ENCODE assay signal across 10 cellular contexts in genomic region chr7:30159153-30159552, GRCh38. TPM values are rescaled to one million over a fixed set of nuclear protein-coding genes. Genes with fewer than 3 reads are reported as not detected.
DNase-seq lines count a peak whose midpoint lies in the region; ATAC-seq, FAIRE-seq and TF ChIP-seq lines count a peak whose summit lies in the region.
"Had no signal": no experiment of that assay in that cellular context is flagged by ENCODE, and none has a peak within 500 bp of the region (broad histone marks: within the 10 kb centered on the region; RNA-seq: fewer than 3 reads in every experiment).

No MANE protein-coding gene starts in this region.

- CTCF ChIA-PET in naive thymus-derived CD4-positive, alpha-beta T cell (lab: Charles Lee), result interaction anchor here (1.1 kb wide), 1 partner anchor 10 kb away, joined by 3 read pairs; no protein-coding TSS in a partner anchor
- CTCF ChIA-PET in activated CD8-positive, alpha-beta T cell treated with anti-CD3 and anti-CD28 coated beads for 36 hours (lab: Charles Lee), result interaction anchor here (1.1 to 1.4 kb wide), 3 partner anchors 12 to 405 kb away, joined by 3 read pairs; no protein-coding TSS in a partner anchor

- no peaks in the 10 kb centered on the region for H3K36me3 Mint-ChIP-seq in natural killer cell
- no peaks in the 10 kb centered on the region for H3K36me3 Mint-ChIP-seq in naive thymus-derived CD4-positive, alpha-beta T cell
- no peaks in the 10 kb centered on the region for H3K36me3 Mint-ChIP-seq in activated CD8-positive, alpha-beta T cell treated with anti-CD3 and anti-CD28 coated beads for 36 hours (ENCODE audit: low read depth)

- H3K4me1 ChIP-seq in DOHH2 (ENCODE audit: control insufficient read depth, low read length) (peaks cover 44% of the 10 kb centered on the region), OCI-LY3 (ENCODE audit: low read length) (peaks cover 54% of the 10 kb centered on the region)
- peaks cover 7 to 42% of the 10 kb centered on the region in 2 donors for H3K4me1 ChIP-seq in naive thymus-derived CD4-positive, alpha-beta T cell (ENCODE audit: control insufficient read depth in 2 of 2, insufficient read depth in 2 of 2, low read length in 2 of 2)

- H3K27ac ChIP-seq in DOHH2 (ENCODE audit: low read depth, low read length) (no peak overlapping the region), OCI-LY3 (ENCODE audit: low read length) (no peak overlapping the region)
- no peak overlapping the region for H3K27ac ChIP-seq in naive thymus-derived CD4-positive, alpha-beta T cell (ENCODE audit: low read depth, low read length)
- H3K27ac ChIP-seq: C4-2B had no signal

- no peaks in the 10 kb centered on the region for H3K9me3 Mint-ChIP-seq in natural killer cell
- H3K9me3 Mint-ChIP-seq in naive thymus-derived CD4-positive, alpha-beta T cell, result no peaks in the 10 kb centered on the region
- H3K9me3 Mint-ChIP-seq in activated CD8-positive, alpha-beta T cell treated with anti-CD3 and anti-CD28 coated beads for 36 hours, result no peaks in the 10 kb centered on the region
- H3K9me3 Mint-ChIP-seq: activated CD4-positive, alpha-beta T cell treated with anti-CD3 and anti-CD28 coated beads, Interleukin-2, amount 10 ng/mL, durations not matched to agents 24 days and 14 days had no signal

- H3K36me3 ChIP-seq in DOHH2 (ENCODE audit: control insufficient read depth, low read length), result no peaks in the 10 kb centered on the region
- H3K36me3 ChIP-seq in OCI-LY3 (replicated peaks; ENCODE audit: low read depth, low read length), result no peaks in the 10 kb centered on the region
- H3K36me3 ChIP-seq in naive thymus-derived CD4-positive, alpha-beta T cell (ENCODE audit: control insufficient read depth in 2 of 3, insufficient read depth in 3 of 3, low read length in 3 of 3), result no peaks in the 10 kb centered on the region

- H3K27ac Mint-ChIP-seq in natural killer cell, result peak overlapping the region in 1 of 2 donors; percentile 40
- peak overlapping the region in 3 of 9 donors; percentile 18 to 71 (median 39) for H3K27ac Mint-ChIP-seq in naive thymus-derived CD4-positive, alpha-beta T cell
- no peak overlapping the region for H3K27ac Mint-ChIP-seq in activated CD8-positive, alpha-beta T cell treated with anti-CD3 and anti-CD28 coated beads for 36 hours
- H3K27ac Mint-ChIP-seq: activated CD4-positive, alpha-beta T cell treated with anti-CD3 and anti-CD28 coated beads, Interleukin-2, amount 10 ng/mL, durations not matched to agents 24 days and 14 days had no signal

- FAIRE-seq in RCC 7860 (lab: Jason Lieb, UNC), result no peak

- H3K9me3 ChIP-seq in DOHH2 (ENCODE audit: control insufficient read depth, insufficient read depth, low read length), result no peaks in the 10 kb centered on the region
- no peaks in the 10 kb centered on the region for H3K9me3 ChIP-seq in OCI-LY3 (ENCODE audit: insufficient read depth, low read length)
- H3K9me3 ChIP-seq in naive thymus-derived CD4-positive, alpha-beta T cell (ENCODE audit: control insufficient read depth in 2 of 3, low read length in 3 of 3), result no peaks in the 10 kb centered on the region

- H3K4me3 ChIP-seq in DOHH2 (ENCODE audit: low read length) (peak overlapping the region; percentile 13; the same call in 1 of the 2 replicates), OCI-LY3 (ENCODE audit: low read length) (peak overlapping the region; percentile 48)
- no peak overlapping the region for H3K4me3 ChIP-seq in naive thymus-derived CD4-positive, alpha-beta T cell (ENCODE audit: low read length)

- no peaks in the 10 kb centered on the region for H4K20me1 ChIP-seq in DOHH2 (ENCODE audit: control insufficient read depth, insufficient read depth, low read depth, low read length)
- H4K20me1 ChIP-seq in OCI-LY3 (ENCODE audit: insufficient read depth, low read length), result no peaks in the 10 kb centered on the region

- no peak overlapping the region for H2AFZ ChIP-seq in OCI-LY3 (ENCODE audit: low read depth, low read length)

- H3F3A ChIP-seq in DOHH2 (ENCODE audit: control insufficient read depth, insufficient read depth), result no peaks in the 10 kb centered on the region

- POLR2A ChIA-PET in naive thymus-derived CD4-positive, alpha-beta T cell (lab: Charles Lee), result interaction anchor here (1.2 kb wide), 1 partner anchor 9 kb away, joined by 4 read pairs; no protein-coding TSS in a partner anchor
- POLR2A ChIA-PET in activated CD8-positive, alpha-beta T cell treated with anti-CD3 and anti-CD28 coated beads for 36 hours (lab: Charles Lee), result no interaction called here

- no peak for DNase-seq in natural killer cell
- no peak for DNase-seq in naive thymus-derived CD4-positive, alpha-beta T cell
- no peak for DNase-seq in RCC 7860 (ENCODE audit: low spot score)
- DNase-seq in activated CD8-positive, alpha-beta T cell treated with anti-CD3 and anti-CD28 coated beads for 36 hours, result no peak

- H3K4me3 Mint-ChIP-seq in natural killer cell, result peak overlapping the region; percentile 22
- H3K4me3 Mint-ChIP-seq in naive thymus-derived CD4-positive, alpha-beta T cell, result peak overlapping the region in 3 of 10 donors; percentile 5 to 56 (median 16)
- H3K4me3 Mint-ChIP-seq in activated CD8-positive, alpha-beta T cell treated with anti-CD3 and anti-CD28 coated beads for 36 hours, result no peak overlapping the region
- H3K4me3 Mint-ChIP-seq: activated CD4-positive, alpha-beta T cell treated with anti-CD3 and anti-CD28 coated beads, Interleukin-2, amount 10 ng/mL, durations not matched to agents 24 days and 14 days had no signal

- peak overlapping the region; percentile 37 for H3K4me2 ChIP-seq in DOHH2 (ENCODE audit: low read length)
- peak overlapping the region; percentile 60 for H3K4me2 ChIP-seq in OCI-LY3 (ENCODE audit: low read length)

- no peaks in the 10 kb centered on the region for H3K9me2 ChIP-seq in DOHH2 (replicated peaks; ENCODE audit: control insufficient read depth, low read length)

- peak; percentile 31 for ATAC-seq in HG03354 (IDR thresholded peaks at IDR 0.05; ENCODE audit: poor library complexity, severe bottlenecking, unreplicated experiment)
- ATAC-seq in natural killer cell, result no peak
- ATAC-seq in naive thymus-derived CD4-positive, alpha-beta T cell, result no peak
- no peak for ATAC-seq in GM21786 (IDR thresholded peaks at IDR 0.05; ENCODE audit: unreplicated experiment)
- no peak for ATAC-seq in activated CD8-positive, alpha-beta T cell treated with anti-CD3 and anti-CD28 coated beads for 36 hours

- H3K27me3 ChIP-seq in DOHH2 (ENCODE audit: control insufficient read depth, low read length) (no peaks in the 10 kb centered on the region), OCI-LY3 (ENCODE audit: low read depth, low read length) (no peaks in the 10 kb centered on the region)
- no peaks in the 10 kb centered on the region for H3K27me3 ChIP-seq in naive thymus-derived CD4-positive, alpha-beta T cell (ENCODE audit: control insufficient read depth in 2 of 2, insufficient read depth in 2 of 2, low read length in 2 of 2)

- no peaks in the 10 kb centered on the region for H3K27me3 Mint-ChIP-seq in natural killer cell (ENCODE audit: low read depth in 2 of 2)
- no peaks in the 10 kb centered on the region for H3K27me3 Mint-ChIP-seq in naive thymus-derived CD4-positive, alpha-beta T cell
- H3K27me3 Mint-ChIP-seq in activated CD8-positive, alpha-beta T cell treated with anti-CD3 and anti-CD28 coated beads for 36 hours, result no peaks in the 10 kb centered on the region
- H3K27me3 Mint-ChIP-seq: activated CD4-positive, alpha-beta T cell treated with anti-CD3 and anti-CD28 coated beads, Interleukin-2, amount 10 ng/mL, durations not matched to agents 24 days and 14 days had no signal

- TF ChIP-seq CTCF in DOHH2 (IDR thresholded peaks at IDR 0.05; ENCODE audit: low read depth, low read length, poor library complexity, severe bottlenecking), result no peak
- no peak for TF ChIP-seq CTCF in OCI-LY3 (IDR thresholded peaks at IDR 0.05; ENCODE audit: low read depth, low read length)
- TF ChIP-seq CTCF in natural killer cell (IDR thresholded peaks at IDR 0.05), result no peak
- TF ChIP-seq CTCF in activated CD8-positive, alpha-beta T cell treated with anti-CD3 and anti-CD28 coated beads for 36 hours (IDR thresholded peaks at IDR 0.05), result no peak

- no peaks in the 10 kb centered on the region for H3K79me2 ChIP-seq in DOHH2 (ENCODE audit: control insufficient read depth, low read length)
- no peaks in the 10 kb centered on the region for H3K79me2 ChIP-seq in OCI-LY3 (ENCODE audit: low read length)

- intact Hi-C loops in natural killer cell (cut with micrococcal nuclease), result no loop called here
- intact Hi-C loops in naive thymus-derived CD4-positive, alpha-beta T cell (cut with micrococcal nuclease), result loop anchor here (2.0 to 5.0 kb wide), 2 partner anchors 24 to 578 kb away; partner anchors contain the start of gene MTURN (in 1 of the 2)
- intact Hi-C loops in activated CD8-positive, alpha-beta T cell treated with anti-CD3 and anti-CD28 coated beads for 36 hours (cut with micrococcal nuclease), result no loop called here

- H3K4me1 Mint-ChIP-seq in natural killer cell, result peaks cover 38 to 53% of the 10 kb centered on the region in 2 donors
- H3K4me1 Mint-ChIP-seq in naive thymus-derived CD4-positive, alpha-beta T cell, result peaks cover 38 to 74% (median 60%) of the 10 kb centered on the region in 7 donors
- peaks cover 53% of the 10 kb centered on the region for H3K4me1 Mint-ChIP-seq in activated CD8-positive, alpha-beta T cell treated with anti-CD3 and anti-CD28 coated beads for 36 hours (ENCODE audit: low read depth)

- peak overlapping the region; percentile 11; the same call in 1 of the 2 replicates for H3K9ac ChIP-seq in OCI-LY3 (ENCODE audit: low read length)

RNA-seq across cellular contexts. Expression of gene MTURN, which starts 24.4 kb away (rescaled TPM):
- 10 to 100 TPM; 31.6 to 37.3 (median 32.8) TPM for total RNA-seq in natural killer cell
- 10 to 100 TPM in 4 of 5 experiments, 1 to 10 TPM in 1; 2.7 to 38.7 (median 20.2) TPM for total RNA-seq in naive thymus-derived CD4-positive, alpha-beta T cell
- polyA plus RNA-seq in naive thymus-derived CD4-positive, alpha-beta T cell, result 1 to 10 TPM; 3.2 to 3.6 TPM
- 1 to 10 TPM; 3.2 to 3.3 TPM for total RNA-seq in activated CD8-positive, alpha-beta T cell treated with anti-CD3 and anti-CD28 coated beads for 36 hours

Comparison
In these comparisons a context has a peak if more than half of its experiments do, and no peak if none do; other contexts are left out.
1. intact Hi-C loops: an anchor here in naive thymus-derived CD4-positive, alpha-beta T cell (2.0 to 5.0 kb wide); none called in natural killer cell and activated CD8-positive, alpha-beta T cell treated with anti-CD3 and anti-CD28 coated beads for 36 hours.